In the genomic region with DNA sequence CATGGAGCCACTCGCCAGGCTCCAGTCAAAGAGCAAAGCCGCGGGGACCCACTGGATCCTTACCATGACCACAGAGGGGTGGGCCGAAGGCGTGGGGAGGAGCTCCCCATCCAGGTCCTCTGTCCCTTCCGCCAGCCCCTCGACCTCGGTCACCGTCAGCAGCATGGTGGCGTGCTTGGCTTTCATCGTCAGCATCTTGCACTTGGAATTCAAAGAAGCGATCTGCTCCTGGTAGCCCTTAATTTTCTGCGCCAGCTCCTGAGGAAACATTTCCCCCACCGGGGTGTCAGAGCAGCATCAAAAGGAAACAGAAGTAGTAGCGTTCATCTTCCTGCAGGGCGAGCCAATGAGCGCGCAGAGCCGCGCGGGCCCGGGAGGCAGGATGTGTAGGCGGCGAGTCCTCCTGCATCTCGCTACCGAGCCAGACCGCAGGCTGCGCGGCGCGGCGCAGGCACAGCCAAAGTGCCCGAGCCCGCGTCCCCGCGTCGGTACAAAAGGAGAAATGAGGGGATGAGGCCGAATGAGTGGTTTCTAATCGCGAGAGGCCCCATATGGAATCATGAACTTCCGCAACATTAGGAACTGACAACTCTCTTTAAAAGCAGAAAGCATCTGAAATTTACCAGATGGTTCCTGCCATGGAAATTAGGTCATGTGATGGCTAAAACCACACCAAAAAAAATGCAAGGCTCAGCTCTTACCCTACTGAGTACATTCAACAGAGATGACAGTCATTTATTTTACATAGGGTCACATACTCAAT, we compare ENCODE assay signal across 7 cellular contexts.
DNase-seq lines count a peak whose midpoint lies in the region; ATAC-seq, FAIRE-seq and TF ChIP-seq lines count a peak whose summit lies in the region.

No MANE protein-coding gene starts in this region.

- H3K36me3 Mint-ChIP-seq in activated B cell treated with CpG ODN at 0.5 μM for 24 hours (ENCODE audit: low read depth) = peaks cover 8% of the 10 kb centered on the region

- peak; percentile 9 for FAIRE-seq in islet of Langerhans (lab: Jason Lieb, UNC)

- CTCF ChIA-PET in activated B cell treated with CpG ODN at 0.5 μM for 24 hours (lab: Charles Lee) = interaction anchor here (0.8 to 2.6 kb wide), 6 partner anchors 9 to 1410 kb away, joined by 3 to 41 read pairs (median 3); no protein-coding TSS in a partner anchor

- peak overlapping the region; percentile 100 for H3K27ac Mint-ChIP-seq in activated B cell treated with CpG ODN at 0.5 μM for 24 hours

- peak overlapping the region; percentile 100 for H3K4me3 Mint-ChIP-seq in activated B cell treated with CpG ODN at 0.5 μM for 24 hours

- peak; percentile 81 for DNase-seq in NCI-H2196 treated with DMSO at 0.1 percent for 48 hours (lab: John Stamatoyannopoulos, UW; ENCODE audit: unreplicated experiment)
- peak; percentile 82 for DNase-seq in activated B cell treated with CpG ODN at 0.5 μM for 24 hours
- peak; percentile 90 for DNase-seq in central memory CD4-positive, alpha-beta T cell
- DNase-seq in stimulated activated CD4-positive, alpha-beta T cell treated with anti-CD3 and anti-CD28 coated beads, Interleukin-12 subunit alpha, Interleukin-12 subunit beta, amount 100 ng/mL, for 24 hours (ENCODE audit: low read depth in 2 of 2) = peak; percentile 81 to 84

- peaks cover 40% of the 10 kb centered on the region for H3K4me1 Mint-ChIP-seq in activated B cell treated with CpG ODN at 0.5 μM for 24 hours

- H3K9me3 Mint-ChIP-seq in activated B cell treated with CpG ODN at 0.5 μM for 24 hours = no peaks in the 10 kb centered on the region

- intact Hi-C loops in activated B cell treated with CpG ODN at 0.5 μM for 24 hours (cut with micrococcal nuclease) = loop anchor here (1.0 to 5.0 kb wide), 5 partner anchors 36 to 912 kb away; partner anchors contain the start of genes FBXO5, MTRF1L and RMND1

- H3K27me3 Mint-ChIP-seq in activated B cell treated with CpG ODN at 0.5 μM for 24 hours = no peaks in the 10 kb centered on the region

- TF ChIP-seq CTCF in activated B cell treated with CpG ODN at 0.5 μM for 24 hours (IDR thresholded peaks at IDR 0.05) = no peak

- ATAC-seq in GM18511 (IDR thresholded peaks at IDR 0.05; ENCODE audit: unreplicated experiment) = peak; percentile 91
- peak; percentile 94 for ATAC-seq in HG02981 (IDR thresholded peaks at IDR 0.05; ENCODE audit: unreplicated experiment)
- peak; percentile 97 for ATAC-seq in activated B cell treated with CpG ODN at 0.5 μM for 24 hours (ENCODE audit: low read depth)

- POLR2A ChIA-PET in activated B cell treated with CpG ODN at 0.5 μM for 24 hours (lab: Charles Lee) = interaction anchor here (0.5 to 1.7 kb wide), 11 partner anchors 10 to 1322 kb away, joined by 3 to 9 read pairs (median 3); partner anchors contain the start of gene RMND1

Comparison
In these comparisons a context has a peak if more than half of its experiments do, and no peak if none do; other contexts are left out.
1. Peak in every context shown above with its lines: DNase-seq and ATAC-seq.